In the genomic region with DNA sequence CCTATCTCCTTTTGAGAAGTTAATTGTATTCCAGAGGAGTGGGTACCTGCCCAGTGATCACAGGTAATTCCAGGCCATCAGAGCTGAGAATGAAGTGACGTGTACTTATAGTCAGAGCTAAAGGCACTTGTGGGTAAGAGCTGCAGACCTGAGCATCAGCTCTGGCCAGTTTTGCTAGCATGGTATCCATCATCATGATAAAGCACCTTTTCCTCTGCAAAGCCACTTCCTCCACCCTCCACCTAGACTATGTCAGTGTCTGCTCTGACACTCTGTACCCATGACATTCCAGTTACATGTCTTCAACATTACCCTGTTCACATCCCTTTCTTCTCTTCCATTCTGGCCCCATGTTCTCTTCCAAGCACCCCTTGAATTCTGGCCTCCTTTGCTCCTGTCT, we compare ENCODE assay signal across 2 cellular contexts.
TF ChIP-seq lines count a peak whose summit lies in the region.

No MANE protein-coding gene starts in this region.

TF ChIP-seq in SK-N-SH, 30 proteins besides CTCF, POLR2A, EP300 and RAD21 (continued from another document):
- no peak for TF ChIP-seq TCF12 (IDR thresholded peaks at IDR 0.05)
- TF ChIP-seq CHD2 (IDR thresholded peaks at IDR 0.05; ENCODE audit: low read length, partially characterized antibody), result no peak
- TF ChIP-seq FOXM1 (IDR thresholded peaks at IDR 0.05; ENCODE audit: low read depth), result no peak
- TF ChIP-seq, protein P1, sequence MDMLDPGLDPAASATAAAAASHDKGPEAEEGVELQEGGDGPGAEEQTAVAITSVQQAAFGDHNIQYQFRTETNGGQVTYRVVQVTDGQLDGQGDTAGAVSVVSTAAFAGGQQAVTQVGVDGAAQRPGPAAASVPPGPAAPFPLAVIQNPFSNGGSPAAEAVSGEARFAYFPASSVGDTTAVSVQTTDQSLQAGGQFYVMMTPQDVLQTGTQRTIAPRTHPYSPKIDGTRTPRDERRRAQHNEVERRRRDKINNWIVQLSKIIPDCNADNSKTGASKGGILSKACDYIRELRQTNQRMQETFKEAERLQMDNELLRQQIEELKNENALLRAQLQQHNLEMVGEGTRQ (IDR thresholded peaks at IDR 0.05; ENCODE audit: borderline replicate concordance, low read depth, low read length), result no peak
- no peak for TF ChIP-seq SIN3A (IDR thresholded peaks at IDR 0.05; ENCODE audit: borderline replicate concordance, low read depth, low read length)
- TF ChIP-seq, protein P2, sequence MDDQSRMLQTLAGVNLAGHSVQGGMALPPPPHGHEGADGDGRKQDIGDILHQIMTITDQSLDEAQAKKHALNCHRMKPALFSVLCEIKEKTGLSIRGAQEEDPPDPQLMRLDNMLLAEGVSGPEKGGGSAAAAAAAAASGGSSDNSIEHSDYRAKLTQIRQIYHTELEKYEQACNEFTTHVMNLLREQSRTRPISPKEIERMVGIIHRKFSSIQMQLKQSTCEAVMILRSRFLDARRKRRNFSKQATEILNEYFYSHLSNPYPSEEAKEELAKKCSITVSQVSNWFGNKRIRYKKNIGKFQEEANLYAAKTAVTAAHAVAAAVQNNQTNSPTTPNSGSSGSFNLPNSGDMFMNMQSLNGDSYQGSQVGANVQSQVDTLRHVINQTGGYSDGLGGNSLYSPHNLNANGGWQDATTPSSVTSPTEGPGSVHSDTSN (IDR thresholded peaks at IDR 0.05), result no peak

TF ChIP-seq in SK-N-SH treated with all-trans-retinoic acid at 6 μM for 48 hours, 23 proteins besides CTCF, POLR2A, EP300 and RAD21 (continued from another document):
- TF ChIP-seq, protein P3, sequence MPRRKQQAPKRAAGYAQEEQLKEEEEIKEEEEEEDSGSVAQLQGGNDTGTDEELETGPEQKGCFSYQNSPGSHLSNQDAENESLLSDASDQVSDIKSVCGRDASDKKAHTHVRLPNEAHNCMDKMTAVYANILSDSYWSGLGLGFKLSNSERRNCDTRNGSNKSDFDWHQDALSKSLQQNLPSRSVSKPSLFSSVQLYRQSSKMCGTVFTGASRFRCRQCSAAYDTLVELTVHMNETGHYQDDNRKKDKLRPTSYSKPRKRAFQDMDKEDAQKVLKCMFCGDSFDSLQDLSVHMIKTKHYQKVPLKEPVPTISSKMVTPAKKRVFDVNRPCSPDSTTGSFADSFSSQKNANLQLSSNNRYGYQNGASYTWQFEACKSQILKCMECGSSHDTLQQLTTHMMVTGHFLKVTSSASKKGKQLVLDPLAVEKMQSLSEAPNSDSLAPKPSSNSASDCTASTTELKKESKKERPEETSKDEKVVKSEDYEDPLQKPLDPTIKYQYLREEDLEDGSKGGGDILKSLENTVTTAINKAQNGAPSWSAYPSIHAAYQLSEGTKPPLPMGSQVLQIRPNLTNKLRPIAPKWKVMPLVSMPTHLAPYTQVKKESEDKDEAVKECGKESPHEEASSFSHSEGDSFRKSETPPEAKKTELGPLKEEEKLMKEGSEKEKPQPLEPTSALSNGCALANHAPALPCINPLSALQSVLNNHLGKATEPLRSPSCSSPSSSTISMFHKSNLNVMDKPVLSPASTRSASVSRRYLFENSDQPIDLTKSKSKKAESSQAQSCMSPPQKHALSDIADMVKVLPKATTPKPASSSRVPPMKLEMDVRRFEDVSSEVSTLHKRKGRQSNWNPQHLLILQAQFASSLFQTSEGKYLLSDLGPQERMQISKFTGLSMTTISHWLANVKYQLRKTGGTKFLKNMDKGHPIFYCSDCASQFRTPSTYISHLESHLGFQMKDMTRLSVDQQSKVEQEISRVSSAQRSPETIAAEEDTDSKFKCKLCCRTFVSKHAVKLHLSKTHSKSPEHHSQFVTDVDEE (CRISPR knock-in tag; IDR thresholded peaks at IDR 0.05), result no peak
- TF ChIP-seq, protein P4, sequence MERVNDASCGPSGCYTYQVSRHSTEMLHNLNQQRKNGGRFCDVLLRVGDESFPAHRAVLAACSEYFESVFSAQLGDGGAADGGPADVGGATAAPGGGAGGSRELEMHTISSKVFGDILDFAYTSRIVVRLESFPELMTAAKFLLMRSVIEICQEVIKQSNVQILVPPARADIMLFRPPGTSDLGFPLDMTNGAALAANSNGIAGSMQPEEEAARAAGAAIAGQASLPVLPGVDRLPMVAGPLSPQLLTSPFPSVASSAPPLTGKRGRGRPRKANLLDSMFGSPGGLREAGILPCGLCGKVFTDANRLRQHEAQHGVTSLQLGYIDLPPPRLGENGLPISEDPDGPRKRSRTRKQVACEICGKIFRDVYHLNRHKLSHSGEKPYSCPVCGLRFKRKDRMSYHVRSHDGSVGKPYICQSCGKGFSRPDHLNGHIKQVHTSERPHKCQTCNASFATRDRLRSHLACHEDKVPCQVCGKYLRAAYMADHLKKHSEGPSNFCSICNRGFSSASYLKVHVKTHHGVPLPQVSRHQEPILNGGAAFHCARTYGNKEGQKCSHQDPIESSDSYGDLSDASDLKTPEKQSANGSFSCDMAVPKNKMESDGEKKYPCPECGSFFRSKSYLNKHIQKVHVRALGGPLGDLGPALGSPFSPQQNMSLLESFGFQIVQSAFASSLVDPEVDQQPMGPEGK (CRISPR knock-in tag; IDR thresholded peaks at IDR 0.05; ENCODE audit: borderline replicate concordance), result no peak
- TF ChIP-seq ARNTL (CRISPR knock-in tag; IDR thresholded peaks at IDR 0.05; ENCODE audit: borderline replicate concordance, low read depth) (no peak), ZNF70 (CRISPR knock-in tag; IDR thresholded peaks at IDR 0.05) (no peak), ZC3H10 (CRISPR knock-in tag; IDR thresholded peaks at IDR 0.05) (no peak), BACH2 (CRISPR knock-in tag; IDR thresholded peaks at IDR 0.05; ENCODE audit: borderline replicate concordance) (no peak), ZNF565 (CRISPR knock-in tag; conservative IDR thresholded peaks at IDR 0.05; ENCODE audit: low read depth) (no peak), ZNF8 (CRISPR knock-in tag; IDR thresholded peaks at IDR 0.05) (no peak), ISL1 (CRISPR knock-in tag; IDR thresholded peaks at IDR 0.05) (no peak), ZFP3 (CRISPR knock-in tag; IDR thresholded peaks at IDR 0.05) (no peak)
